In the genomic region with DNA sequence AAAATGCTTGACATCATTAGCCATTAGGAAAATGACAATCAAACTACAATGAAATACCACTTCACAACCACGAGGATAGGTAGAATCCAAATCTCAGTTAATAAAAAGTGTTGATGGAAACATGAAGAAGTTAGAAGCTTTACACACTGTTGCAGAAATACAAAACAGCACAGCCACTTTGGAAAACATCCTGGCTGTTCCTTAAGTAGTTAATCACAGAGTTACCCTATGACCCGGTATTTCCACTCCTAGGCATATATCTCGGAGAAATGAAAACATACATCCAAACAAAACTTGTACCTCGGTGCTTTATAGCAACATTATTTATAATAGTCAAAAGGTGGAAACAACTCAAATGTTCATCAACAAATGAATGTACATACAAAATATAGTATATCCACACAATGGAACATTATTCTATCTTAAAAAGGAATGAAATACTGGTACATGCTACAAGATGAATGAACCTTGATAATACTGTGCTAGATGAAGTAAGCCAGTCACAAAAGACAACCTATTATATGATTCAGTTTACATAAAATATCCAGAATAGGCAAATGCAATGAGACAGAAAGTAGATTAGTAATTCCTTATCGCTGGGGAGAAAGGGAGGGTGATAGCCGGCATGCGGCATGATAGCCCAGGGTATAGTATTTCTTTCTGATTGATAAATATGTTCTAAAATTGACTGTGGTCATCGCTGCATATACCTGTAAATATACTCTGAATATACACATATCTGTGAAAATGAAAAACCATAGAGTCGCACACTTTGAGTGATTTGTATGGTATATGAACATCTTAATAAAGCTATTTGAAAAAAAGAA, we compare ENCODE assay signal across 2 cellular contexts.
TF ChIP-seq lines count a peak whose summit lies in the region.

No MANE protein-coding gene starts in this region.

TF ChIP-seq in GM23338, 12 proteins besides CTCF, POLR2A, EP300 and RAD21 (continued from another document):
- TF ChIP-seq, protein P1, sequence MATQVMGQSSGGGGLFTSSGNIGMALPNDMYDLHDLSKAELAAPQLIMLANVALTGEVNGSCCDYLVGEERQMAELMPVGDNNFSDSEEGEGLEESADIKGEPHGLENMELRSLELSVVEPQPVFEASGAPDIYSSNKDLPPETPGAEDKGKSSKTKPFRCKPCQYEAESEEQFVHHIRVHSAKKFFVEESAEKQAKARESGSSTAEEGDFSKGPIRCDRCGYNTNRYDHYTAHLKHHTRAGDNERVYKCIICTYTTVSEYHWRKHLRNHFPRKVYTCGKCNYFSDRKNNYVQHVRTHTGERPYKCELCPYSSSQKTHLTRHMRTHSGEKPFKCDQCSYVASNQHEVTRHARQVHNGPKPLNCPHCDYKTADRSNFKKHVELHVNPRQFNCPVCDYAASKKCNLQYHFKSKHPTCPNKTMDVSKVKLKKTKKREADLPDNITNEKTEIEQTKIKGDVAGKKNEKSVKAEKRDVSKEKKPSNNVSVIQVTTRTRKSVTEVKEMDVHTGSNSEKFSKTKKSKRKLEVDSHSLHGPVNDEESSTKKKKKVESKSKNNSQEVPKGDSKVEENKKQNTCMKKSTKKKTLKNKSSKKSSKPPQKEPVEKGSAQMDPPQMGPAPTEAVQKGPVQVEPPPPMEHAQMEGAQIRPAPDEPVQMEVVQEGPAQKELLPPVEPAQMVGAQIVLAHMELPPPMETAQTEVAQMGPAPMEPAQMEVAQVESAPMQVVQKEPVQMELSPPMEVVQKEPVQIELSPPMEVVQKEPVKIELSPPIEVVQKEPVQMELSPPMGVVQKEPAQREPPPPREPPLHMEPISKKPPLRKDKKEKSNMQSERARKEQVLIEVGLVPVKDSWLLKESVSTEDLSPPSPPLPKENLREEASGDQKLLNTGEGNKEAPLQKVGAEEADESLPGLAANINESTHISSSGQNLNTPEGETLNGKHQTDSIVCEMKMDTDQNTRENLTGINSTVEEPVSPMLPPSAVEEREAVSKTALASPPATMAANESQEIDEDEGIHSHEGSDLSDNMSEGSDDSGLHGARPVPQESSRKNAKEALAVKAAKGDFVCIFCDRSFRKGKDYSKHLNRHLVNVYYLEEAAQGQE (IDR thresholded peaks at IDR 0.05; ENCODE audit: unreplicated experiment): no peak
- TF ChIP-seq POLR2AphosphoS5 (IDR thresholded peaks at IDR 0.05; ENCODE audit: low read depth) (no peak), NANOG (IDR thresholded peaks at IDR 0.05; ENCODE audit: borderline replicate concordance) (no peak), JUNB (IDR thresholded peaks at IDR 0.05; ENCODE audit: unreplicated experiment) (no peak)
TF ChIP-seq in GM23338: peak in this region for 0.

TF ChIP-seq in H1, 55 proteins besides CTCF, POLR2A, EP300 and RAD21 (continued from another document):
- no peak for TF ChIP-seq RFX5 (IDR thresholded peaks at IDR 0.05; ENCODE audit: borderline replicate concordance, low read depth, low read length)
